8 cellular contexts compared by ENCODE assay signal in the genomic region with DNA sequence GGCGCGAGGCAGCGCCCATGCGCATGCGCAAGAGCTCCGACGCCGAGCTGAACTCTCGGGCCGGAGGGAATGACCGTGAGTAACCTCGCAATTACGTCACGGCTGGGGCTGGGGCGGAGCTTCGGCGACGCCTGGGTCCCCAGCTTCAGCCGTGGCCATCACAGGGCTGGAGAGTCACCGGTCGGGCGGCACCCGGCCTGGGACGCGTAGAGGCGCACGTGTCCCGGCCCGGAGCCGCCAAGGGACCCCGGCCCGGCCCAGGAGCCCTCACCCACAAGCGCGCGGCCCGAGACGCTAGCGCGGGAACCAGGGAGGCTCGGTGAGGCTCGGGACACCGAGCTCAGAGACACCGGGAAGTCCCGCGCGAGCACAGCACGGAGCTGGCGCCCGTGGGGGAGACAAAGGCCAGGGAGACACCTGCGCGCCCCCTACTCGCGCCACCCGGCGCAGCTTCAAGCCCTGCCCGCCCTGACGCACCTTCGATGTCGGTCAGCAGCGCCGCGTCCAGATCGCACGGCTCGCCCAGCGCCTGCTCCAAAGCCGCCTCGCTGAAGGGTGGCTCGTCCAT. TPM values are rescaled to one million over a fixed set of nuclear protein-coding genes. Genes with fewer than 3 reads are reported as not detected.
DNase-seq lines count a peak whose midpoint lies in the region; ATAC-seq and TF ChIP-seq lines count a peak whose summit lies in the region.

No MANE protein-coding gene starts in this region.

- DNase-seq in NCI-H1694 (lab: John Stamatoyannopoulos, UW) (peak; percentile 98), T-helper 17 cell (peak; percentile 91 to 97 (median 92)), left ventricle myocardium superior (peak; percentile 99), prostate gland (ENCODE audit: low spot score) (peak; percentile 98), ureter (ENCODE audit: low spot score) (peak; percentile 99)

- peak overlapping the region; percentile 85 for H3K27ac ChIP-seq in angular gyrus (ENCODE audit: low read depth, low read length)
- H3K27ac ChIP-seq in prostate gland = peak overlapping the region; percentile 100

- peaks cover 2% of the 10 kb centered on the region for H3K36me3 Mint-ChIP-seq in T-helper 17 cell (ENCODE audit: low read depth)

- H3K4me3 Mint-ChIP-seq in T-helper 17 cell = peak overlapping the region; percentile 91

- peak overlapping the region; percentile 84 to 96 for H3K4me3 ChIP-seq in prostate gland

- H3K4me1 Mint-ChIP-seq in T-helper 17 cell = peaks cover 48% of the 10 kb centered on the region

- WGBS in prostate gland = under 1% methylated on average over 67 of the region's 69 CpGs

- H3K4me1 ChIP-seq in prostate gland (replicated peaks) = peaks cover 39% of the 10 kb centered on the region

- no peaks in the 10 kb centered on the region for H3K36me3 ChIP-seq in prostate gland

- peak in 1 of 4 experiments; percentile 13 for TF ChIP-seq CTCF in prostate gland (IDR thresholded peaks at IDR 0.05)

- ATAC-seq in GM18499 (IDR thresholded peaks at IDR 0.05; ENCODE audit: insufficient read depth, unreplicated experiment) (peak; percentile 29), HG02885 (IDR thresholded peaks at IDR 0.05; ENCODE audit: poor library complexity, unreplicated experiment) (peak; percentile 72), T-helper 17 cell (peak; percentile 79), left ventricle myocardium superior (peak; percentile 80)

- intact Hi-C loops in left ventricle myocardium superior (cut with micrococcal nuclease) (no loop called here), prostate gland (cut with DNase I) (no loop called here)

- no peaks in the 10 kb centered on the region for H3K27me3 ChIP-seq in prostate gland (replicated peaks; ENCODE audit: insufficient read depth)

- peak overlapping the region; percentile 98 for H3K27ac Mint-ChIP-seq in T-helper 17 cell

- no peaks in the 10 kb centered on the region for H3K27me3 Mint-ChIP-seq in T-helper 17 cell

- TF ChIP-seq POLR2A in prostate gland (IDR thresholded peaks at IDR 0.05) = peak; percentile 100

- H3K9me3 ChIP-seq in T-helper 17 cell (ENCODE audit: control insufficient read depth, low read length, poor library complexity, severe bottlenecking) (no peaks in the 10 kb centered on the region), prostate gland (no peaks in the 10 kb centered on the region)

RNA-seq across cellular contexts. Expression of a gene that starts 0.5 kb away (rescaled TPM):
- total RNA-seq in T-helper 17 cell (100 to 1,000 TPM; 198 to 241 TPM), left ventricle myocardium superior (15.2 TPM), prostate gland (100 to 1,000 TPM; 134 to 299 TPM), ureter (127 TPM)

Comparison
In these comparisons a context has a peak if more than half of its experiments do, and no peak if none do; other contexts are left out.
1. Peak in every context shown above with its lines: DNase-seq, ATAC-seq, H3K4me3 ChIP-seq and H3K27ac ChIP-seq.
2. ATAC-seq: peak in every context shown above with its lines; median percentile 80 in left ventricle myocardium superior; 79 in T-helper 17 cell; 72 in HG02885; 29 in GM18499.